In the genomic region with DNA sequence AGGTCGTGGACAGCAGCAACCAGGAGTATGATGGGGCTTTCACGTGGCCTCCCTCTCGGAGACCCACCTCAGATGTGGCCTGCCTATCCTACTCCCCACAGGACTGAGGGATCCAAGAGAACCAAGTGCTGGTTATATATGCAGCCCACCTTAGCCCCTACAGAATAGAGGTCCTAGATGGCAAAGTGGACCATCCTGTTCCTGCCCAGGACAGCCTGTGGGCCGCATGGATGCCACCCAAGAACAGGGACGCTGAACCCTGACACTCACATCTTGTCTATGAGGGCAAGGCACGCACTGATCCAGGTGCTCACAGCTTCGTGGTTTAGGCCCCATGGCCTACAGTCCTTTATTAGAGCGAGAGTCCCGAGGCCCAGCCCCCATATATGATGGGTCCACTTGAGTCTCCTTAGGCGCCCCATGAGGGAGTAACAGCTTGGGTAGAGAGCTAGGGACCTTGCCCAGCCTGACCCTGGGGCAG, we compare ENCODE assay signal across 1 cellular context.
TF ChIP-seq lines count a peak whose summit lies in the region.

No MANE protein-coding gene starts in this region.

TF ChIP-seq in GM12878, 131 proteins besides CTCF, POLR2A, EP300 and RAD21:
- TF ChIP-seq ZNF384 (IDR thresholded peaks at IDR 0.05; ENCODE audit: borderline replicate concordance, low read depth, low read length) (no peak), MYB (IDR thresholded peaks at IDR 0.05; ENCODE audit: borderline replicate concordance, low read depth, low read length) (no peak), RELA (IDR thresholded peaks at IDR 0.05; ENCODE audit: borderline replicate concordance, partially characterized antibody) (no peak), SRF (IDR thresholded peaks at IDR 0.05; ENCODE audit: low read depth in 2 of 2, low read length in 2 of 2) (no peak), RUNX3 (IDR thresholded peaks at IDR 0.05; ENCODE audit: low read length) (no peak), MEF2A (IDR thresholded peaks at IDR 0.05; ENCODE audit: insufficient read depth, low read depth, low read length) (no peak), STAT1 (conservative IDR thresholded peaks at IDR 0.05) (no peak), NR2C2 (IDR thresholded peaks at IDR 0.05; ENCODE audit: borderline replicate concordance, control insufficient read depth, insufficient read length, low read depth) (no peak), JUNB (IDR thresholded peaks at IDR 0.05) (no peak), TAF1 (IDR thresholded peaks at IDR 0.05; ENCODE audit: borderline replicate concordance, low read depth, low read length) (no peak), HDAC6 (IDR thresholded peaks at IDR 0.05; ENCODE audit: unreplicated experiment) (no peak), ETV6 (conservative IDR thresholded peaks at IDR 0.05 in 1 of 2, IDR thresholded peaks at IDR 0.05 in 1 of 2; ENCODE audit: borderline replicate concordance in 1 of 2, low read depth in 1 of 2) (no peak), SREBF2 (IDR thresholded peaks at IDR 0.05; ENCODE audit: low read length) (no peak), SMC3 (IDR thresholded peaks at IDR 0.05; ENCODE audit: borderline replicate concordance, low read length) (no peak), HDGF (IDR thresholded peaks at IDR 0.05) (no peak)
- TF ChIP-seq, protein P1, sequence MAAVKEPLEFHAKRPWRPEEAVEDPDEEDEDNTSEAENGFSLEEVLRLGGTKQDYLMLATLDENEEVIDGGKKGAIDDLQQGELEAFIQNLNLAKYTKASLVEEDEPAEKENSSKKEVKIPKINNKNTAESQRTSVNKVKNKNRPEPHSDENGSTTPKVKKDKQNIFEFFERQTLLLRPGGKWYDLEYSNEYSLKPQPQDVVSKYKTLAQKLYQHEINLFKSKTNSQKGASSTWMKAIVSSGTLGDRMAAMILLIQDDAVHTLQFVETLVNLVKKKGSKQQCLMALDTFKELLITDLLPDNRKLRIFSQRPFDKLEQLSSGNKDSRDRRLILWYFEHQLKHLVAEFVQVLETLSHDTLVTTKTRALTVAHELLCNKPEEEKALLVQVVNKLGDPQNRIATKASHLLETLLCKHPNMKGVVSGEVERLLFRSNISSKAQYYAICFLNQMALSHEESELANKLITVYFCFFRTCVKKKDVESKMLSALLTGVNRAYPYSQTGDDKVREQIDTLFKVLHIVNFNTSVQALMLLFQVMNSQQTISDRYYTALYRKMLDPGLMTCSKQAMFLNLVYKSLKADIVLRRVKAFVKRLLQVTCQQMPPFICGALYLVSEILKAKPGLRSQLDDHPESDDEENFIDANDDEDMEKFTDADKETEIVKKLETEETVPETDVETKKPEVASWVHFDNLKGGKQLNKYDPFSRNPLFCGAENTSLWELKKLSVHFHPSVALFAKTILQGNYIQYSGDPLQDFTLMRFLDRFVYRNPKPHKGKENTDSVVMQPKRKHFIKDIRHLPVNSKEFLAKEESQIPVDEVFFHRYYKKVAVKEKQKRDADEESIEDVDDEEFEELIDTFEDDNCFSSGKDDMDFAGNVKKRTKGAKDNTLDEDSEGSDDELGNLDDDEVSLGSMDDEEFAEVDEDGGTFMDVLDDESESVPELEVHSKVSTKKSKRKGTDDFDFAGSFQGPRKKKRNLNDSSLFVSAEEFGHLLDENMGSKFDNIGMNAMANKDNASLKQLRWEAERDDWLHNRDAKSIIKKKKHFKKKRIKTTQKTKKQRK (IDR thresholded peaks at IDR 0.05; ENCODE audit: low read depth, low read length), result no peak
- TF ChIP-seq, protein P2, sequence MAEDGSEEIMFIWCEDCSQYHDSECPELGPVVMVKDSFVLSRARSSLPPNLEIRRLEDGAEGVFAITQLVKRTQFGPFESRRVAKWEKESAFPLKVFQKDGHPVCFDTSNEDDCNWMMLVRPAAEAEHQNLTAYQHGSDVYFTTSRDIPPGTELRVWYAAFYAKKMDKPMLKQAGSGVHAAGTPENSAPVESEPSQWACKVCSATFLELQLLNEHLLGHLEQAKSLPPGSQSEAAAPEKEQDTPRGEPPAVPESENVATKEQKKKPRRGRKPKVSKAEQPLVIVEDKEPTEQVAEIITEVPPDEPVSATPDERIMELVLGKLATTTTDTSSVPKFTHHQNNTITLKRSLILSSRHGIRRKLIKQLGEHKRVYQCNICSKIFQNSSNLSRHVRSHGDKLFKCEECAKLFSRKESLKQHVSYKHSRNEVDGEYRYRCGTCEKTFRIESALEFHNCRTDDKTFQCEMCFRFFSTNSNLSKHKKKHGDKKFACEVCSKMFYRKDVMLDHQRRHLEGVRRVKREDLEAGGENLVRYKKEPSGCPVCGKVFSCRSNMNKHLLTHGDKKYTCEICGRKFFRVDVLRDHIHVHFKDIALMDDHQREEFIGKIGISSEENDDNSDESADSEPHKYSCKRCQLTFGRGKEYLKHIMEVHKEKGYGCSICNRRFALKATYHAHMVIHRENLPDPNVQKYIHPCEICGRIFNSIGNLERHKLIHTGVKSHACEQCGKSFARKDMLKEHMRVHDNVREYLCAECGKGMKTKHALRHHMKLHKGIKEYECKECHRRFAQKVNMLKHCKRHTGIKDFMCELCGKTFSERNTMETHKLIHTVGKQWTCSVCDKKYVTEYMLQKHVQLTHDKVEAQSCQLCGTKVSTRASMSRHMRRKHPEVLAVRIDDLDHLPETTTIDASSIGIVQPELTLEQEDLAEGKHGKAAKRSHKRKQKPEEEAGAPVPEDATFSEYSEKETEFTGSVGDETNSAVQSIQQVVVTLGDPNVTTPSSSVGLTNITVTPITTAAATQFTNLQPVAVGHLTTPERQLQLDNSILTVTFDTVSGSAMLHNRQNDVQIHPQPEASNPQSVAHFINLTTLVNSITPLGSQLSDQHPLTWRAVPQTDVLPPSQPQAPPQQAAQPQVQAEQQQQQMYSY (CRISPR knock-in tag; IDR thresholded peaks at IDR 0.05), result no peak
